In the genomic region with DNA sequence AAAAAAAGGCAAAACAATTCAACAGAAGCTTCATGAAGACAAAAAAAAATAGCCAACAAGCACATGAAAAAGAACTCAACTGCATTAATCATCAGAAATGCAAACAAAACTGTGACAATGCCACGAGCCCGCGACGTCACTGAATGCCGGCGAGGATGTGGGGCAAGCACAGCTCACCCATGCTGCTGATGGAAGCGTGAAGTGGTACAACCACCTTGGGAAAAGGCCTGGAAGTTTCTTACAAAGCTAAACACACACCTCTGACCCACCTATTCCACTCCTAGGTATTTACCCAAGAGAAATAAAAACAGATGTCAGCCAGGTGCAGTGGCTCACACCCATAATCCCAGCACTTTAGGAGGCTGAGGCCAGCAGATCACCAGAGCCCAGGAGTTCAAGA, we compare ENCODE assay signal across 19 cellular contexts. TPM values are rescaled to one million over a fixed set of nuclear protein-coding genes. Genes with fewer than 3 reads are reported as not detected.
DNase-seq lines count a peak whose midpoint lies in the region; ATAC-seq and TF ChIP-seq lines count a peak whose summit lies in the region.
"Had no signal": no experiment of that assay in that cellular context is flagged by ENCODE, and none has a peak within 500 bp of the region (broad histone marks: within the 10 kb centered on the region; RNA-seq: fewer than 3 reads in every experiment).

No MANE protein-coding gene starts in this region.

- H3K9me3 ChIP-seq in mucosa of descending colon (no peaks in the 10 kb centered on the region), SK-N-SH (no peaks in the 10 kb centered on the region)
- H3K9me3 ChIP-seq: right atrium auricular region had no signal

- H3K4me2 ChIP-seq in SK-N-SH, result no peak overlapping the region

- H3K4me3 ChIP-seq in brain microvascular endothelial cell (ENCODE audit: low read depth, low read length), result no peak overlapping the region
- H3K4me3 ChIP-seq in mucosa of descending colon, result no peak overlapping the region
- H3K4me3 ChIP-seq in SK-N-SH (ENCODE audit: low read depth in 2 of 2, low read length in 1 of 2), result no peak overlapping the region
- H3K4me3 ChIP-seq: right atrium auricular region had no signal

- H4K20me1 ChIP-seq in SK-N-SH (ENCODE audit: insufficient read depth), result 0 out of 2 replicates have a peak, but pooled peaks cover 8% of the 10 kb centered on the region

- TF ChIP-seq RAD21 in SK-N-SH (IDR thresholded peaks at IDR 0.05; ENCODE audit: low read length), result no peak

- H3K27ac Mint-ChIP-seq in activated naive CD8-positive, alpha-beta T cell treated with anti-CD3 and anti-CD28 coated beads for 36 hours, result no peak overlapping the region
- H3K27ac Mint-ChIP-seq: activated T-helper 1 cell treated with anti-CD3 and anti-CD28 coated beads, Interleukin-12 subunit alpha, Interleukin-12 subunit beta, Interleukin-2, Interleukin-4 antibody, amounts not matched to agents 30 ng/mL and 10 ng/mL and 1 ng/mL, durations not matched to agents 14 hours and 24 hours and 36 hours; memory B cell had no signal

- H3F3A ChIP-seq in SK-N-SH (replicated peaks; ENCODE audit: insufficient read depth), result no peaks in the 10 kb centered on the region

- H3K27me3 Mint-ChIP-seq in activated naive CD8-positive, alpha-beta T cell treated with anti-CD3 and anti-CD28 coated beads for 36 hours, result no peaks in the 10 kb centered on the region
- H3K27me3 Mint-ChIP-seq: memory B cell, naive B cell had no signal

- CTCF ChIA-PET in SK-N-SH (lab: Yijun Ruan, JAX), result interaction anchor here (1.0 to 1.9 kb wide), 3 partner anchors 10 to 169 kb away, joined by 3 to 7 read pairs (median 3); partner anchors contain the start of gene BTBD6

- intact Hi-C loops in mucosa of descending colon (cut with DNase I, micrococcal nuclease), result no loop called here

- no peaks in the 10 kb centered on the region for H3K4me1 Mint-ChIP-seq in activated naive CD8-positive, alpha-beta T cell treated with anti-CD3 and anti-CD28 coated beads for 36 hours
- H3K4me1 Mint-ChIP-seq: H9, memory B cell had no signal

- H3K9me3 Mint-ChIP-seq in activated naive CD8-positive, alpha-beta T cell treated with anti-CD3 and anti-CD28 coated beads for 36 hours, result no peaks in the 10 kb centered on the region
- H3K9me3 Mint-ChIP-seq: activated naive CD4-positive, alpha-beta T cell treated with anti-CD3 and anti-CD28 coated beads, Interleukin-2, amount 50 U/mL, for 72 hours; activated T-helper 1 cell treated with anti-CD3 and anti-CD28 coated beads, Interleukin-12 subunit alpha, Interleukin-12 subunit beta, Interleukin-2, Interleukin-4 antibody, amounts not matched to agents 30 ng/mL and 10 ng/mL and 1 ng/mL, durations not matched to agents 14 hours and 24 hours and 36 hours; H9; memory B cell; naive B cell had no signal

- H2AFZ ChIP-seq in SK-N-SH (ENCODE audit: low read depth), result no peak overlapping the region

- H3K4me3 Mint-ChIP-seq in activated naive CD8-positive, alpha-beta T cell treated with anti-CD3 and anti-CD28 coated beads for 36 hours, result no peak overlapping the region
- H3K4me3 Mint-ChIP-seq: activated T-helper 1 cell treated with anti-CD3 and anti-CD28 coated beads, Interleukin-12 subunit alpha, Interleukin-12 subunit beta, Interleukin-2, Interleukin-4 antibody, amounts not matched to agents 30 ng/mL and 10 ng/mL and 1 ng/mL, durations not matched to agents 14 hours and 24 hours and 36 hours; H9; memory B cell; naive B cell had no signal

- H3K36me3 Mint-ChIP-seq in activated naive CD8-positive, alpha-beta T cell treated with anti-CD3 and anti-CD28 coated beads for 36 hours, result peaks cover 1% of the 10 kb centered on the region
- H3K36me3 Mint-ChIP-seq: activated naive CD4-positive, alpha-beta T cell treated with anti-CD3 and anti-CD28 coated beads, Interleukin-2, amount 50 U/mL, for 72 hours had no signal

- WGBS in SK-N-SH (ENCODE audit: low lambda C conversion rate), result 88% methylated on average over 7 of the region's 7 CpGs

- H3K79me2 ChIP-seq in SK-N-SH (ENCODE audit: insufficient read depth), result peaks cover 5% of the 10 kb centered on the region; the same call in 1 of the 2 replicates

- in situ Hi-C loops in brain microvascular endothelial cell (cut with HindIII; ENCODE audit: low pct_ligation_motif_present, low sequenced_read_pairs), result no loop called here

- POLR2A ChIA-PET in SK-N-SH (lab: Yijun Ruan, JAX), result no interaction called here

- H3K27me3 ChIP-seq in brain microvascular endothelial cell (replicated peaks), result no peaks in the 10 kb centered on the region
- no peaks in the 10 kb centered on the region for H3K27me3 ChIP-seq in SK-N-SH (ENCODE audit: insufficient read depth)
- H3K27me3 ChIP-seq: right atrium auricular region had no signal

- TF ChIP-seq CTCF in brain microvascular endothelial cell (IDR thresholded peaks at IDR 0.05; ENCODE audit: low read depth, low read length, missing control alignments), result no peak
- TF ChIP-seq CTCF in mucosa of descending colon (IDR thresholded peaks at IDR 0.05), result no peak
- no peak for TF ChIP-seq CTCF in SK-N-SH (IDR thresholded peaks at IDR 0.05)

- TF ChIP-seq EP300 in SK-N-SH (IDR thresholded peaks at IDR 0.05; ENCODE audit: borderline replicate concordance in 1 of 2, low read depth in 1 of 2, low read length in 1 of 2), result no peak

- H3K27ac ChIP-seq in brain microvascular endothelial cell (no peak overlapping the region), SK-N-SH (ENCODE audit: low read depth in 2 of 2, low read length in 1 of 2) (no peak overlapping the region)
- H3K27ac ChIP-seq: right atrium auricular region had no signal

- H3K4me1 ChIP-seq in mucosa of descending colon (ENCODE audit: low read depth) (peaks cover 18% of the 10 kb centered on the region), SK-N-SH (ENCODE audit: control insufficient read depth in 1 of 2, insufficient read depth in 2 of 2, low read depth in 1 of 2, low read length in 1 of 2) (peaks cover 0 to 4% of the 10 kb centered on the region in 2 experiments; a peak in 1 of 4 replicates)

- no peaks in the 10 kb centered on the region for H3K36me3 ChIP-seq in brain microvascular endothelial cell (replicated peaks)
- H3K36me3 ChIP-seq in mucosa of descending colon (ENCODE audit: low read depth), result no peaks in the 10 kb centered on the region
- peaks cover 0 to 7% of the 10 kb centered on the region in 2 experiments for H3K36me3 ChIP-seq in SK-N-SH (replicated peaks in 1 of 2; ENCODE audit: control insufficient read depth in 1 of 2, insufficient read depth in 2 of 2, low read length in 1 of 2)
- H3K36me3 ChIP-seq: right atrium auricular region had no signal

- ATAC-seq in mucosa of descending colon, result peak; percentile 68
- ATAC-seq: activated naive CD4-positive, alpha-beta T cell treated with anti-CD3 and anti-CD28 coated beads, Interleukin-2, amount 50 U/mL, for 72 hours had no signal

- peak; percentile 73 for DNase-seq in DMS53 treated with DMSO at 0.1 percent for 48 hours (lab: John Stamatoyannopoulos, UW; ENCODE audit: unreplicated experiment)
- DNase-seq in HT1080 (ENCODE audit: low read depth), result peak; percentile 15
- peak; percentile 59 for DNase-seq in brain microvascular endothelial cell
- DNase-seq in mucosa of descending colon, result peak in 2 of 3 donors; percentile 59 to 62
- DNase-seq in activated naive CD8-positive, alpha-beta T cell treated with anti-CD3 and anti-CD28 coated beads for 36 hours, result no peak
- DNase-seq in OCI-M1 (lab: John Stamatoyannopoulos, UW), result no peak
- DNase-seq in iPS-NIHi7 (ENCODE audit: extremely low spot score), result no peak
- no peak for DNase-seq in SK-N-SH
- DNase-seq: COR-L47; H9; naive B cell; NCI-H1048; NCI-H2227 treated with DMSO at 0.1 percent for 48 hours; stimulated activated CD8-positive, alpha-beta memory T cell treated with anti-CD3 and anti-CD28 coated beads, Interleukin-4, amount 100 ng/mL, for 48 hours; SW 1271 had no signal

- no peak overlapping the region for H3K9ac ChIP-seq in SK-N-SH

- no peaks in the 10 kb centered on the region for H3K9me2 ChIP-seq in SK-N-SH

TF ChIP-seq in SK-N-SH, 30 proteins besides CTCF, POLR2A, EP300 and RAD21 (continues in another document):
- TF ChIP-seq, protein P1, sequence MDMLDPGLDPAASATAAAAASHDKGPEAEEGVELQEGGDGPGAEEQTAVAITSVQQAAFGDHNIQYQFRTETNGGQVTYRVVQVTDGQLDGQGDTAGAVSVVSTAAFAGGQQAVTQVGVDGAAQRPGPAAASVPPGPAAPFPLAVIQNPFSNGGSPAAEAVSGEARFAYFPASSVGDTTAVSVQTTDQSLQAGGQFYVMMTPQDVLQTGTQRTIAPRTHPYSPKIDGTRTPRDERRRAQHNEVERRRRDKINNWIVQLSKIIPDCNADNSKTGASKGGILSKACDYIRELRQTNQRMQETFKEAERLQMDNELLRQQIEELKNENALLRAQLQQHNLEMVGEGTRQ (IDR thresholded peaks at IDR 0.05; ENCODE audit: borderline replicate concordance, low read depth, low read length), result no peak
- TF ChIP-seq NFIC (IDR thresholded peaks at IDR 0.05; ENCODE audit: borderline replicate concordance), result no peak

RNA-seq across cellular contexts. Expression of gene BTBD6, which starts 10.5 kb away (rescaled TPM):
- 8.3 and 9.3 TPM in 2 replicates for total RNA-seq in HT1080 (2014; rRNA removed; shearing (Covaris generic))
- 9.8 and 12.7 TPM in 2 replicates for polyA plus RNA-seq in HT1080 (2015; cell fraction: cytosol; rRNA removed)
- 10.1 and 11.2 TPM in 2 replicates for polyA plus RNA-seq in HT1080 (2015; cell fraction: nucleus; rRNA removed)
- total RNA-seq in mucosa of descending colon, result 10 to 100 TPM; 45.7 to 55.8 (median 46.7) TPM
- total RNA-seq in activated naive CD8-positive, alpha-beta T cell treated with anti-CD3 and anti-CD28 coated beads for 36 hours, result 10 to 100 TPM; 33.9 to 35.2 TPM
- polyA plus RNA-seq in SK-N-SH (2012; rRNA removed), result 20.9 and 21.0 TPM in 2 replicates
- polyA plus RNA-seq in SK-N-SH (2012; cell fraction: cytosol; rRNA removed), result 10.8 and 15.6 TPM in 2 replicates
- polyA plus RNA-seq in SK-N-SH (2012; cell fraction: nucleus; rRNA removed), result 53.9 and 56.9 TPM in 2 replicates

RNA-seq across cellular contexts. Expression of gene BRF1, which starts 42.0 kb away (rescaled TPM):
- total RNA-seq in HT1080 (2014; rRNA removed; shearing (Covaris generic)), result 25.4 and 25.6 TPM in 2 replicates
- 12.3 and 15.2 TPM in 2 replicates for polyA plus RNA-seq in HT1080 (2015; cell fraction: cytosol; rRNA removed)
- 33.3 and 38.4 TPM in 2 replicates for polyA plus RNA-seq in HT1080 (2015; cell fraction: nucleus; rRNA removed)
- total RNA-seq in mucosa of descending colon, result 10 to 100 TPM; 27.4 to 40.1 (median 34.2) TPM
- total RNA-seq in activated naive CD8-positive, alpha-beta T cell treated with anti-CD3 and anti-CD28 coated beads for 36 hours, result 10 to 100 TPM; 21.9 to 22.8 TPM
- polyA plus RNA-seq in SK-N-SH (2012; rRNA removed), result 10.2 and 15.7 TPM in 2 replicates
- polyA plus RNA-seq in SK-N-SH (2012; cell fraction: cytosol; rRNA removed), result 6.7 and 10.4 TPM in 2 replicates
- polyA plus RNA-seq in SK-N-SH (2012; cell fraction: nucleus; rRNA removed), result 48.8 and 58.4 TPM in 2 replicates

RNA-seq across cellular contexts. Expression of gene PACS2, which starts 55.7 kb away (rescaled TPM):
- total RNA-seq in HT1080 (2014; rRNA removed; shearing (Covaris generic)), result 33.0 and 33.3 TPM in 2 replicates
- polyA plus RNA-seq in HT1080 (2015; cell fraction: cytosol; rRNA removed), result 29.5 and 29.7 TPM in 2 replicates
- 53.6 and 58.4 TPM in 2 replicates for polyA plus RNA-seq in HT1080 (2015; cell fraction: nucleus; rRNA removed)
- 10 to 100 TPM; 71.7 to 84.3 (median 78.9) TPM for total RNA-seq in mucosa of descending colon
- total RNA-seq in activated naive CD8-positive, alpha-beta T cell treated with anti-CD3 and anti-CD28 coated beads for 36 hours, result 10 to 100 TPM; 21.1 to 22.2 TPM
- polyA plus RNA-seq in SK-N-SH (2012; rRNA removed), result 27.4 and 42.7 TPM in 2 replicates
- 17.6 and 26.9 TPM in 2 replicates for polyA plus RNA-seq in SK-N-SH (2012; cell fraction: cytosol; rRNA removed)
- 174 and 202 TPM in 2 replicates for polyA plus RNA-seq in SK-N-SH (2012; cell fraction: nucleus; rRNA removed)

Comparison
In these comparisons a context has a peak if more than half of its experiments do, and no peak if none do; other contexts are left out.
1. DNase-seq: peak in DMS53 treated with DMSO at 0.1 percent for 48 hours (single experiment), HT1080 (single experiment), brain microvascular endothelial cell (single experiment) and mucosa of descending colon (2 of 3); none in activated naive CD8-positive, alpha-beta T cell treated with anti-CD3 and anti-CD28 coated beads for 36 hours (single experiment), OCI-M1 (single experiment), iPS-NIHi7 (single experiment) and SK-N-SH (single experiment).